3 cellular contexts compared by ENCODE assay signal in the genomic region with DNA sequence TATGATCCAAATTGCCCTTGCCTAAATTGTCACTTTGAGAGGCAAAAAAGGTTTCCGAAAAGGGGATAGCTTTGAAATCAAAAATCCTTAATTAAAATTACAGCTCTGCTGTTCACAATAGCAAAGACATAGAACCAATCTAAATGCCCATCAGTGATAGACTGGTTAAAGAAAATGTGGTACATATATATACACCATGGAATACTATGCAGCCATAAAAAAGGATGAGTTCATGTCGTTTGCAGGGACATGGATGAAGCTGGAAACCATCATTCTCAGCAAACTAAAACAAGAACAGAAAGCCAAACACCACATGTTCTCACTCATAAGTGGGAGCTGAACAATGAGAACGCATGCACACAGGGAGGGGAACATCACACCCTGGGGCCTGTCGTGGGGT. TPM values are rescaled to one million over a fixed set of nuclear protein-coding genes. Genes with fewer than 3 reads are reported as not detected.
"Had no signal": no experiment of that assay in that cellular context is flagged by ENCODE, and none has a peak within 500 bp of the region (broad histone marks: within the 10 kb centered on the region; RNA-seq: fewer than 3 reads in every experiment).

No MANE protein-coding gene starts in this region.

RNA-seq across cellular contexts. Expression of a gene that starts 1.9 kb away (rescaled TPM):
- total RNA-seq: OCI-LY7, PC-9, SJSA1 had no signal
